8 cellular contexts compared by ENCODE assay signal in genomic region chr5:43063731-43064171, GRCh38. TPM values are rescaled to one million over a fixed set of nuclear protein-coding genes. Genes with fewer than 3 reads are reported as not detected.
A peak's percentile ranks its signal among the peaks of the same experiment; 100 is the strongest.
DNase-seq lines count a peak whose midpoint lies in the region; ATAC-seq and TF ChIP-seq lines count a peak whose summit lies in the region.

No MANE protein-coding gene starts in this region.

- peaks cover 8% of the 10 kb centered on the region for H3K36me3 Mint-ChIP-seq in activated naive CD4-positive, alpha-beta T cell treated with anti-CD3 and anti-CD28 coated beads for 36 hours (ENCODE audit: low read depth)

- DNase-seq in heart left ventricle (no peak), left cardiac atrium (no peak), ascending aorta (ENCODE audit: low spot score in 2 of 2) (no peak), left lung (peak; percentile 37 to 70), uterus (no peak), HuH-7.5 (ENCODE audit: low spot score) (no peak)
- no peak for DNase-seq in activated naive CD4-positive, alpha-beta T cell treated with anti-CD3 and anti-CD28 coated beads for 36 hours

- H3K27ac Mint-ChIP-seq in activated naive CD4-positive, alpha-beta T cell treated with anti-CD3 and anti-CD28 coated beads for 36 hours: no peak overlapping the region

- TF ChIP-seq POLR2A in heart left ventricle (IDR thresholded peaks at IDR 0.05) (no peak), uterus (IDR thresholded peaks at IDR 0.05) (no peak)

- peaks cover 0 to under 1% (median 0%) of the 10 kb centered on the region in 9 donors for H3K36me3 ChIP-seq in heart left ventricle
- no peaks in the 10 kb centered on the region for H3K36me3 ChIP-seq in ascending aorta
- no peaks in the 10 kb centered on the region for H3K36me3 ChIP-seq in left lung
- no peaks in the 10 kb centered on the region for H3K36me3 ChIP-seq in uterus

- H3K27ac ChIP-seq in heart left ventricle (peak overlapping the region; percentile 90 to 100 (median 99)), ascending aorta (peak overlapping the region; percentile 99 to 100), left lung (peak overlapping the region; percentile 100), uterus (peak overlapping the region; percentile 97 to 99)

- H3K9me3 ChIP-seq in heart left ventricle: peaks cover 0 to 14% (median 0%) of the 10 kb centered on the region in 12 donors
- H3K9me3 ChIP-seq in ascending aorta: peaks cover 0 to 9% of the 10 kb centered on the region in 2 donors
- H3K9me3 ChIP-seq in left lung: no peaks in the 10 kb centered on the region
- no peaks in the 10 kb centered on the region for H3K9me3 ChIP-seq in uterus

- ATAC-seq in heart left ventricle: no peak
- ATAC-seq in left cardiac atrium: no peak
- ATAC-seq in left lung: no peak
- ATAC-seq in HG03520 (IDR thresholded peaks at IDR 0.05; ENCODE audit: unreplicated experiment): no peak

- intact Hi-C loops in heart left ventricle (cut with DNase I): loop anchor here in 5 of 10 donors (2.0 to 10.0 kb wide), 7 partner anchors 21 to 251 kb away; partner anchors contain the start of genes HMGCS1 (in 1 of the 5) and SELENOP (in 1 of the 5)
- intact Hi-C loops in left cardiac atrium (cut with DNase I): loop anchor here in 1 of 2 donors (1.0 to 2.0 kb wide), 2 partner anchors 21 to 55 kb away; no protein-coding TSS in a partner anchor
- intact Hi-C loops in ascending aorta (cut with DNase I): loop anchor here (2.0 to 10.0 kb wide), 3 partner anchors 55 to 1159 kb away; partner anchors contain the start of gene RIMOC1
- intact Hi-C loops in left lung (cut with DNase I): no loop called here
- intact Hi-C loops in uterus (cut with DNase I; ENCODE audit: low total_unique reads): no loop called here
- intact Hi-C loops in activated naive CD4-positive, alpha-beta T cell treated with anti-CD3 and anti-CD28 coated beads for 36 hours (cut with micrococcal nuclease): loop anchor here (1.0 to 10.0 kb wide), 2 partner anchors 154 to 711 kb away; no protein-coding TSS in a partner anchor

- H3K4me3 ChIP-seq in heart left ventricle (peak overlapping the region in 2 of 12 donors; percentile 74 to 89), ascending aorta (no peak overlapping the region), left lung (peak overlapping the region in 1 of 2 donors; percentile 69), uterus (no peak overlapping the region)

- no peak for TF ChIP-seq CTCF in heart left ventricle (IDR thresholded peaks at IDR 0.05)
- TF ChIP-seq CTCF in ascending aorta (IDR thresholded peaks at IDR 0.05): no peak
- TF ChIP-seq CTCF in left lung (IDR thresholded peaks at IDR 0.05): no peak
- TF ChIP-seq CTCF in uterus (IDR thresholded peaks at IDR 0.05): no peak

- H3K27me3 ChIP-seq in heart left ventricle (no peaks in the 10 kb centered on the region), ascending aorta (no peaks in the 10 kb centered on the region), left lung (no peaks in the 10 kb centered on the region), uterus (no peaks in the 10 kb centered on the region)

- H3K4me1 Mint-ChIP-seq in activated naive CD4-positive, alpha-beta T cell treated with anti-CD3 and anti-CD28 coated beads for 36 hours (ENCODE audit: low read depth): peaks cover 20% of the 10 kb centered on the region

- H3K4me1 ChIP-seq in heart left ventricle: peaks cover under 1 to 27% (median 15%) of the 10 kb centered on the region in 12 donors
- H3K4me1 ChIP-seq in ascending aorta: peaks cover 0 to 21% of the 10 kb centered on the region in 2 donors
- peaks cover 13 to 27% of the 10 kb centered on the region in 2 donors for H3K4me1 ChIP-seq in left lung
- no peaks in the 10 kb centered on the region for H3K4me1 ChIP-seq in uterus

- H3K27me3 Mint-ChIP-seq in activated naive CD4-positive, alpha-beta T cell treated with anti-CD3 and anti-CD28 coated beads for 36 hours (ENCODE audit: low read depth): no peaks in the 10 kb centered on the region

- peaks cover 20% of the 10 kb centered on the region for H3K9me3 Mint-ChIP-seq in activated naive CD4-positive, alpha-beta T cell treated with anti-CD3 and anti-CD28 coated beads for 36 hours

- H3K4me3 Mint-ChIP-seq in activated naive CD4-positive, alpha-beta T cell treated with anti-CD3 and anti-CD28 coated beads for 36 hours: no peak overlapping the region

- CTCF ChIA-PET in activated naive CD4-positive, alpha-beta T cell treated with anti-CD3 and anti-CD28 coated beads for 36 hours (lab: Charles Lee): interaction anchor here (0.6 to 3.1 kb wide), 10 partner anchors 20 to 250 kb away, joined by 3 to 23 read pairs (median 5); partner anchors contain the start of gene HMGCS1

- WGBS in heart left ventricle, 4 donors: 74 to 84% (median 79%) methylated on average over 12 of the region's 12 CpGs

RNA-seq across cellular contexts. Expression of gene ANXA2R, which starts 23.6 kb away (rescaled TPM):
- 1 to 10 TPM in 7 of 9 donors, under 1 TPM in 2; 0.49 to 2.4 (median 1.4) TPM for total RNA-seq in heart left ventricle
- 1 to 10 TPM; 1.1 to 2.0 TPM for polyA plus RNA-seq in heart left ventricle
- total RNA-seq in left cardiac atrium: 1 to 10 TPM; 1.6 to 1.9 TPM
- 5.1 TPM for total RNA-seq in ascending aorta
- 1 to 10 TPM; 2.3 to 2.9 TPM for total RNA-seq in left lung
- total RNA-seq in uterus: 10 to 100 TPM in 2 of 4 donors, 1 to 10 TPM in 2; 2.4 to 62.8 (median 8.5) TPM
- total RNA-seq in activated naive CD4-positive, alpha-beta T cell treated with anti-CD3 and anti-CD28 coated beads for 36 hours: 1 to 10 TPM; 6.0 to 6.5 TPM

RNA-seq across cellular contexts. Expression of gene ZNF131, which starts 57.0 kb away (rescaled TPM):
- total RNA-seq in heart left ventricle (10 to 100 TPM; 10.9 to 21.6 (median 13.3) TPM), left cardiac atrium (10 to 100 TPM; 13.8 to 20.0 TPM), ascending aorta (61.2 TPM), left lung (10 to 100 TPM; 23.4 to 33.1 TPM), uterus (10 to 100 TPM; 28.2 to 75.4 (median 45.7) TPM)
- polyA plus RNA-seq in heart left ventricle: 10 to 100 TPM; 14.1 to 18.5 TPM
- 10 to 100 TPM; 25.0 to 29.6 TPM for total RNA-seq in activated naive CD4-positive, alpha-beta T cell treated with anti-CD3 and anti-CD28 coated beads for 36 hours

Comparison
In these comparisons a context has a peak if more than half of its experiments do, and no peak if none do; other contexts are left out.
1. DNase-seq: peak in left lung (2 of 2); none in heart left ventricle (0 of 5), left cardiac atrium (single experiment), ascending aorta (0 of 2), uterus (0 of 2), HuH-7.5 (single experiment) and activated naive CD4-positive, alpha-beta T cell treated with anti-CD3 and anti-CD28 coated beads for 36 hours (single experiment).
2. intact Hi-C loops: an anchor here in ascending aorta (2.0 to 10.0 kb wide) and activated naive CD4-positive, alpha-beta T cell treated with anti-CD3 and anti-CD28 coated beads for 36 hours (1.0 to 10.0 kb wide); none called in left lung and uterus.
3. Peak in every context shown above with its lines, with median percentiles within 50 percentile points of each other: H3K27ac ChIP-seq.